ENCODE assay signal across 20 cellular contexts in genomic region chr6:2931055-2931454, GRCh38.
"Had no signal": no experiment of that assay in that cellular context is flagged by ENCODE, and none has a peak within 500 bp of the region (broad histone marks: within the 10 kb centered on the region; RNA-seq: fewer than 3 reads in every experiment).

No MANE protein-coding gene starts in this region.

- H3K9me3 Mint-ChIP-seq: activated T-helper 17 cell treated with anti-CD3 and anti-CD28 coated beads, Interleukin-2, amount 50 U/mL, for 72 hours had no signal

- H3K4me1 ChIP-seq: foreskin keratinocyte, prostate gland, uterus had no signal

- H3K9me3 ChIP-seq: left ventricle myocardium inferior, prostate gland, right atrium auricular region, transverse colon, uterus had no signal

- H3K4me3 ChIP-seq: hepatocyte, left ventricle myocardium inferior, neural progenitor cell, prostate gland, right atrium auricular region, transverse colon, uterus had no signal

- H3K27ac ChIP-seq: foreskin keratinocyte, hepatocyte, left ventricle myocardium inferior, neural progenitor cell, prostate gland, right atrium auricular region, transverse colon, uterus had no signal

- FAIRE-seq: colon had no signal

- DNase-seq: activated CD4-positive, alpha-beta T cell treated with anti-CD3 and anti-CD28 coated beads for 36 hours; activated naive CD4-positive, alpha-beta T cell treated with anti-CD3 and anti-CD28 coated beads for 36 hours; activated naive CD8-positive, alpha-beta T cell treated with anti-CD3 and anti-CD28 coated beads, Interleukin-2, amount 50 U/mL, for 24 hours; anterior cingulate cortex; caudate nucleus; foreskin keratinocyte; left ventricle myocardium inferior; mammary epithelial cell; naive thymus-derived CD4-positive, alpha-beta T cell; stimulated activated naive CD8-positive, alpha-beta T cell treated with anti-CD3 and anti-CD28 coated beads, Interleukin-15, Interleukin-2, amounts not matched to agents 100 U/mL and 50 U/mL, for 24 hours; transverse colon; uterus had no signal

- H3K36me3 ChIP-seq: left ventricle myocardium inferior, neural progenitor cell, prostate gland, right atrium auricular region, transverse colon, uterus had no signal

- H3K27me3 Mint-ChIP-seq: activated CD4-positive, alpha-beta T cell treated with anti-CD3 and anti-CD28 coated beads for 36 hours; activated naive CD8-positive, alpha-beta T cell treated with anti-CD3 and anti-CD28 coated beads, Interleukin-2, amount 50 U/mL, for 24 hours; activated T-helper 17 cell treated with anti-CD3 and anti-CD28 coated beads, Interleukin-2, amount 50 U/mL, for 72 hours had no signal

- H3K36me3 Mint-ChIP-seq: brain had no signal

- H3K27me3 ChIP-seq: hepatocyte, neural progenitor cell, right atrium auricular region, transverse colon, uterus had no signal

- ATAC-seq: activated CD4-positive, alpha-beta T cell treated with anti-CD3 and anti-CD28 coated beads for 36 hours; activated CD8-positive, alpha-beta memory T cell treated with anti-CD3 and anti-CD28 coated beads, Interleukin-2, amount 10 ng/mL, durations not matched to agents 7 days and 5 days; activated naive CD8-positive, alpha-beta T cell treated with anti-CD3 and anti-CD28 coated beads, Interleukin-2, amount 50 U/mL, for 24 hours; activated T-helper 17 cell treated with anti-CD3 and anti-CD28 coated beads, Interleukin-2, amount 50 U/mL, for 72 hours; foreskin keratinocyte; stimulated activated naive CD8-positive, alpha-beta T cell treated with anti-CD3 and anti-CD28 coated beads, Interleukin-15, Interleukin-2, amounts not matched to agents 100 U/mL and 50 U/mL, for 24 hours had no signal

- H3K27ac Mint-ChIP-seq: activated CD4-positive, alpha-beta T cell treated with anti-CD3 and anti-CD28 coated beads for 36 hours; activated naive CD4-positive, alpha-beta T cell treated with anti-CD3 and anti-CD28 coated beads for 36 hours; activated naive CD8-positive, alpha-beta T cell treated with anti-CD3 and anti-CD28 coated beads, Interleukin-2, amount 50 U/mL, for 24 hours; activated T-helper 17 cell treated with anti-CD3 and anti-CD28 coated beads, Interleukin-2, amount 50 U/mL, for 72 hours; naive thymus-derived CD4-positive, alpha-beta T cell; neural progenitor cell had no signal

- H3K9ac ChIP-seq: neural progenitor cell had no signal

- H3K4me3 Mint-ChIP-seq: activated CD4-positive, alpha-beta T cell treated with anti-CD3 and anti-CD28 coated beads for 36 hours; activated CD8-positive, alpha-beta memory T cell treated with anti-CD3 and anti-CD28 coated beads, Interleukin-2, amount 10 ng/mL, durations not matched to agents 7 days and 5 days; activated naive CD4-positive, alpha-beta T cell treated with anti-CD3 and anti-CD28 coated beads for 36 hours; activated naive CD8-positive, alpha-beta T cell treated with anti-CD3 and anti-CD28 coated beads, Interleukin-2, amount 50 U/mL, for 24 hours; activated T-helper 17 cell treated with anti-CD3 and anti-CD28 coated beads, Interleukin-2, amount 50 U/mL, for 72 hours; neural progenitor cell had no signal
